1 cellular context compared by ENCODE assay signal in genomic region chr4:669806-670559, GRCh38.
TF ChIP-seq lines count a peak whose summit lies in the region.

No MANE protein-coding gene starts in this region.

TF ChIP-seq in K562, 482 proteins besides CTCF, POLR2A, EP300 and RAD21:
- TF ChIP-seq SUPT5H (IDR thresholded peaks at IDR 0.05) (peak; percentile 51; the same call in 1 of the 2 replicates), KDM5B (IDR thresholded peaks at IDR 0.05; ENCODE audit: insufficient replicate concordance, low read depth, low read length) (peak; percentile 54)
